Comparison of ENCODE assay signal across 1 cellular context in genomic region chr1:156615946-156616345, GRCh38.
TF ChIP-seq lines count a peak whose summit lies in the region.

No MANE protein-coding gene starts in this region.

TF ChIP-seq in SK-N-SH, 30 proteins besides CTCF, POLR2A, EP300 and RAD21:
- TF ChIP-seq TCF12 (IDR thresholded peaks at IDR 0.05) (no peak), USF1 (IDR thresholded peaks at IDR 0.05; ENCODE audit: borderline replicate concordance, low read depth) (no peak), NFIC (IDR thresholded peaks at IDR 0.05; ENCODE audit: borderline replicate concordance) (no peak), MXI1 (IDR thresholded peaks at IDR 0.05; ENCODE audit: low read depth, low read length) (no peak), TAF1 (IDR thresholded peaks at IDR 0.05; ENCODE audit: borderline replicate concordance, low read depth, low read length) (no peak), FOSL2 (IDR thresholded peaks at IDR 0.05; ENCODE audit: borderline replicate concordance, low read depth) (no peak), ELF1 (IDR thresholded peaks at IDR 0.05) (no peak), RCOR1 (IDR thresholded peaks at IDR 0.05; ENCODE audit: low read length) (no peak), RXRA (IDR thresholded peaks at IDR 0.05; ENCODE audit: borderline replicate concordance, low read depth) (no peak)
- TF ChIP-seq, protein P1, sequence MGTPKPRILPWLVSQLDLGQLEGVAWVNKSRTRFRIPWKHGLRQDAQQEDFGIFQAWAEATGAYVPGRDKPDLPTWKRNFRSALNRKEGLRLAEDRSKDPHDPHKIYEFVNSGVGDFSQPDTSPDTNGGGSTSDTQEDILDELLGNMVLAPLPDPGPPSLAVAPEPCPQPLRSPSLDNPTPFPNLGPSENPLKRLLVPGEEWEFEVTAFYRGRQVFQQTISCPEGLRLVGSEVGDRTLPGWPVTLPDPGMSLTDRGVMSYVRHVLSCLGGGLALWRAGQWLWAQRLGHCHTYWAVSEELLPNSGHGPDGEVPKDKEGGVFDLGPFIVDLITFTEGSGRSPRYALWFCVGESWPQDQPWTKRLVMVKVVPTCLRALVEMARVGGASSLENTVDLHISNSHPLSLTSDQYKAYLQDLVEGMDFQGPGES (IDR thresholded peaks at IDR 0.05; ENCODE audit: low read depth, low read length), result no peak
- TF ChIP-seq, protein P2, sequence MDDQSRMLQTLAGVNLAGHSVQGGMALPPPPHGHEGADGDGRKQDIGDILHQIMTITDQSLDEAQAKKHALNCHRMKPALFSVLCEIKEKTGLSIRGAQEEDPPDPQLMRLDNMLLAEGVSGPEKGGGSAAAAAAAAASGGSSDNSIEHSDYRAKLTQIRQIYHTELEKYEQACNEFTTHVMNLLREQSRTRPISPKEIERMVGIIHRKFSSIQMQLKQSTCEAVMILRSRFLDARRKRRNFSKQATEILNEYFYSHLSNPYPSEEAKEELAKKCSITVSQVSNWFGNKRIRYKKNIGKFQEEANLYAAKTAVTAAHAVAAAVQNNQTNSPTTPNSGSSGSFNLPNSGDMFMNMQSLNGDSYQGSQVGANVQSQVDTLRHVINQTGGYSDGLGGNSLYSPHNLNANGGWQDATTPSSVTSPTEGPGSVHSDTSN (IDR thresholded peaks at IDR 0.05), result no peak
